Comparison of ENCODE assay signal across 32 cellular contexts in the genomic region with DNA sequence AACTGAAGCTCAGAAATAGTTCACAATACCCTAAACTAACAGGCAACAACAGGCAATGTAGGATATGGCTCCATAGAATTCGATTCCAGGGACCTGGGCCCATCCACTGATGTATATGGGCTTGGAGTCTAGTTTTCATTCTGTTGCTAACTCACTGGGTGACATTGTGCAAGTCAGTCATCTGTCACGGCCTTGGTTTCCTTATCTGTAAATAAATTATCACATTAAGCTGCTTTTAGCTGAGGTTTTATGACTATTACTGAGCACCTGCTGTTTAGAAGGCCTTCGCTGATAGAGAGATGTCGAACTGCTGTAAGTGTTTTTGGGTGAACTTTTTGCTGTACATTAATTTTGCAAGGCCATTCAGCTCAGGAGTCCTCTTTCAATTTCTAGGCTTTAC.
"Had no signal": no experiment of that assay in that cellular context is flagged by ENCODE, and none has a peak within 500 bp of the region (broad histone marks: within the 10 kb centered on the region; RNA-seq: fewer than 3 reads in every experiment).

No MANE protein-coding gene starts in this region.

- H3K9me3 ChIP-seq: adrenal gland, ascending aorta, esophagus muscularis mucosa, gastrocnemius medialis had no signal

- ATAC-seq: activated CD4-positive, alpha-beta T cell treated with anti-CD3 and anti-CD28 coated beads for 36 hours; activated CD8-positive, alpha-beta memory T cell treated with anti-CD3 and anti-CD28 coated beads, Interleukin-2, amount 10 ng/mL, durations not matched to agents 7 days and 5 days; activated CD8-positive, alpha-beta T cell treated with anti-CD3 and anti-CD28 coated beads, Interleukin-2, amount 10 ng/mL, durations not matched to agents 7 days and 5 days; activated naive CD8-positive, alpha-beta T cell treated with anti-CD3 and anti-CD28 coated beads, Interleukin-2, amount 50 U/mL, for 24 hours; effector memory CD8-positive, alpha-beta T cell; gastrocnemius medialis; heart left ventricle; T-helper 17 cell had no signal

- H3K27me3 ChIP-seq: adrenal gland, ascending aorta, brain microvascular endothelial cell, esophagus muscularis mucosa, foreskin keratinocyte, gastrocnemius medialis, heart left ventricle had no signal

- H3K4me1 ChIP-seq: adrenal gland, ascending aorta, esophagus muscularis mucosa, foreskin keratinocyte, gastrocnemius medialis, heart left ventricle had no signal

- H3K36me3 ChIP-seq: adrenal gland, ascending aorta, brain microvascular endothelial cell, esophagus muscularis mucosa, gastrocnemius medialis, heart left ventricle had no signal

- H3K27ac ChIP-seq: adrenal gland, ascending aorta, brain microvascular endothelial cell, esophagus muscularis mucosa, foreskin keratinocyte, gastrocnemius medialis, heart left ventricle had no signal

- FAIRE-seq: bronchial epithelial cell, colon had no signal

- H3K4me3 ChIP-seq: adrenal gland, ascending aorta, esophagus muscularis mucosa, gastrocnemius medialis, heart left ventricle had no signal

- DNase-seq: activated CD4-positive, alpha-beta memory T cell treated with anti-CD3 and anti-CD28 coated beads for 36 hours; activated CD4-positive, alpha-beta T cell treated with anti-CD3 and anti-CD28 coated beads for 36 hours; activated CD4-positive, alpha-beta T cell treated with anti-CD3 and anti-CD28 coated beads, Interleukin-2, amount 10 ng/mL, durations not matched to agents 24 days and 14 days; activated CD4-positive, CD25-positive, alpha-beta regulatory T cell; activated CD4-positive, CD25-positive, alpha-beta regulatory T cell treated with anti-CD3 and anti-CD28 coated beads, Interleukin-2, amount 50 U/mL, for 72 hours; activated CD8-positive, alpha-beta memory T cell treated with anti-CD3 and anti-CD28 coated beads, Interleukin-2, amount 10 ng/mL, durations not matched to agents 7 days and 5 days; activated CD8-positive, alpha-beta memory T cell treated with anti-CD3 and anti-CD28 coated beads, Interleukin-2, amount 50 U/mL, for 4 hours; activated CD8-positive, alpha-beta T cell treated with anti-CD3 and anti-CD28 coated beads, Interleukin-2, amount 10 ng/mL, durations not matched to agents 7 days and 5 days; activated effector memory CD4-positive, alpha-beta T cell treated with anti-CD3 and anti-CD28 coated beads, Interleukin-2, amount 50 U/mL, for 16 hours; activated naive CD4-positive, alpha-beta T cell treated with anti-CD3 and anti-CD28 coated beads for 36 hours; activated naive CD8-positive, alpha-beta T cell treated with anti-CD3 and anti-CD28 coated beads for 36 hours; activated naive CD8-positive, alpha-beta T cell treated with anti-CD3 and anti-CD28 coated beads, Interleukin-2, amount 50 U/mL, for 24 hours; activated T-cell treated with anti-CD3 and anti-CD28 coated beads, Interleukin-2, amount 50 U/mL, for 1 hour; activated T-cell treated with anti-CD3 and anti-CD28 coated beads, Interleukin-2, amount 50 U/mL, for 48 hours; adrenal gland; brain microvascular endothelial cell; cortex of kidney; dermis blood vessel endothelial cell; effector CD4-positive, alpha-beta T cell; effector memory CD8-positive, alpha-beta T cell; erythroblast; foreskin keratinocyte; gastrocnemius medialis; glutamatergic neuron; heart left ventricle; T-helper 1 cell; T-helper 17 cell; T1000 had no signal
